8 cellular contexts compared by ENCODE assay signal in the genomic region with DNA sequence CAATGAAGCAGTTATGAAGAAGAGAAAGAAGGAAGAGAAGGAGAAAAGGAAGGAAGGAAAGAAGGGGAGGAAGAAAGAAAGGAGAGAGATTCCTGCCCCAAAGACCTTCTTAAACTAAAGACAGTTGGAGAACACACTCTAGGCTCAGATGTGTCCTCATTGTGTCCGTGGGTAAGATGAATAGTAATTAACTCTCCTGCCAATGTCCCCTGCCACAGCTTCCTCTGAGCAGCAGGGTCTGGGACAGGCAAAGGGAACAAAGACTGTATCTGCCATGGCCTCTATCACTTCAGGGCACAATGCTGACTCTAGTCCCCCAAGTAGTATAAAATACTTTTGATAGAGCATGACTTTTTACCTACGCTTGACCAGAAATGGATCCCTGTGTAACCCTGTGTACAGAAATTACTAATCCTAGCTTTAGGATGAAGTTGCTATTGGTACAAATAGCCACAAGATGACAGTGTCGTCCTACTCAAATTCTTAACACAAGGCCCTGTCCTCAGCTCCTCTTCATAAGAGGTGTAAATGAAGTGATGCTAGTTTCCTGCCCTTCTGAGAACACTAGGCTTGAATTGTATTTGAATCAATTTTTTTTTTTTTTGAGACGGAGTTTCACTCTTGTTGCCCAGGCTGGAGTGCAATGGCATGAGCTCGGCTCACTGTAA.
DNase-seq lines count a peak whose midpoint lies in the region; TF ChIP-seq lines count a peak whose summit lies in the region.

No MANE protein-coding gene starts in this region.

- peak; percentile 74 for TF ChIP-seq CTCF in GM12864 (IDR thresholded peaks at IDR 0.05; ENCODE audit: low read depth, low read length, missing control alignments)
- peak; percentile 82 for TF ChIP-seq CTCF in choroid plexus epithelial cell (conservative IDR thresholded peaks at IDR 0.05; ENCODE audit: low read depth, low read length)
- peak; percentile 98 for TF ChIP-seq CTCF in liver (IDR thresholded peaks at IDR 0.05; ENCODE audit: low read depth, low read length, missing input control)

- H3K36me3 ChIP-seq in liver (ENCODE audit: control insufficient read depth in 4 of 4, insufficient read depth in 3 of 4, low read depth in 1 of 4, low read length in 3 of 4): no peaks in the 10 kb centered on the region

- 35% methylated on average over 5 of the region's 5 CpGs for WGBS in liver

- intact Hi-C loops in posterior vena cava (cut with DNase I): loop anchor here (2.0 to 10.0 kb wide), 4 partner anchors 410 to 1028 kb away; no protein-coding TSS in a partner anchor

- no peak overlapping the region for H3K27ac ChIP-seq in liver (ENCODE audit: low read depth in 1 of 2, low read length in 2 of 2)

- DNase-seq in GM12864 (ENCODE audit: low read depth): peak; percentile 25
- DNase-seq in Jurkat, Clone E6-1 (ENCODE audit: low read depth, low spot score): peak; percentile 51
- peak; percentile 66 to 83 for DNase-seq in NOMO-1 (lab: John Stamatoyannopoulos, UW; ENCODE audit: unreplicated experiment in 2 of 2)
- peak; percentile 84 for DNase-seq in choroid plexus epithelial cell (ENCODE audit: low read depth)
- DNase-seq in posterior vena cava (ENCODE audit: low spot score): no peak
- no peak for DNase-seq in effector CD8-positive, alpha-beta T cell (lab: John Stamatoyannopoulos, UW)
- no peak for DNase-seq in activated CD8-positive, alpha-beta memory T cell treated with anti-CD3 and anti-CD28 coated beads, Interleukin-2, amount 50 U/mL, for 48 hours

- H3K4me3 ChIP-seq in GM12864 (ENCODE audit: low read depth, low read length) (no peak overlapping the region), choroid plexus epithelial cell (ENCODE audit: low read depth, low read length) (no peak overlapping the region), liver (ENCODE audit: low read depth in 1 of 3, low read length in 3 of 3) (no peak overlapping the region)
- no peak overlapping the region for H3K4me3 ChIP-seq in Jurkat, Clone E6-1 (ENCODE audit: low read length)

- H3K9me3 ChIP-seq in liver (ENCODE audit: control insufficient read depth in 4 of 4, low read length in 3 of 4): no peaks in the 10 kb centered on the region

- H3K4me1 ChIP-seq in liver (ENCODE audit: control insufficient read depth in 4 of 4, insufficient read depth in 4 of 4, low read length in 3 of 4): peaks cover 5 to 18% (median 13%) of the 10 kb centered on the region in 4 donors

- TF ChIP-seq RAD21 in liver (IDR thresholded peaks at IDR 0.05): peak; percentile 95 to 99

- no peaks in the 10 kb centered on the region for H3K27me3 ChIP-seq in liver (ENCODE audit: control insufficient read depth in 4 of 4, insufficient read depth in 4 of 4, low read length in 3 of 4)

- no peak overlapping the region for H3K9ac ChIP-seq in liver (ENCODE audit: low read depth in 1 of 2, low read length in 2 of 2)

TF ChIP-seq in liver, 16 proteins besides CTCF, POLR2A, EP300 and RAD21:
- TF ChIP-seq FOXA1 (IDR thresholded peaks at IDR 0.05): no peak
- peak; percentile 50 to 58 for TF ChIP-seq RXRA (IDR thresholded peaks at IDR 0.05)
- peak; percentile 24 for TF ChIP-seq FOXA2 (IDR thresholded peaks at IDR 0.05)
TF ChIP-seq in liver: peak in this region for 2.

Comparison
In these comparisons a context has a peak if more than half of its experiments do, and no peak if none do; other contexts are left out.
1. DNase-seq: peak in GM12864 (single experiment), Jurkat, Clone E6-1 (single experiment), NOMO-1 (2 of 2) and choroid plexus epithelial cell (single experiment); none in posterior vena cava (single experiment), effector CD8-positive, alpha-beta T cell (single experiment) and activated CD8-positive, alpha-beta memory T cell treated with anti-CD3 and anti-CD28 coated beads, Interleukin-2, amount 50 U/mL, for 48 hours (single experiment).
2. Peak in every context shown above with its lines, with median percentiles within 50 percentile points of each other: CTCF ChIP-seq.